Comparison of ENCODE assay signal across 29 cellular contexts in the genomic region with DNA sequence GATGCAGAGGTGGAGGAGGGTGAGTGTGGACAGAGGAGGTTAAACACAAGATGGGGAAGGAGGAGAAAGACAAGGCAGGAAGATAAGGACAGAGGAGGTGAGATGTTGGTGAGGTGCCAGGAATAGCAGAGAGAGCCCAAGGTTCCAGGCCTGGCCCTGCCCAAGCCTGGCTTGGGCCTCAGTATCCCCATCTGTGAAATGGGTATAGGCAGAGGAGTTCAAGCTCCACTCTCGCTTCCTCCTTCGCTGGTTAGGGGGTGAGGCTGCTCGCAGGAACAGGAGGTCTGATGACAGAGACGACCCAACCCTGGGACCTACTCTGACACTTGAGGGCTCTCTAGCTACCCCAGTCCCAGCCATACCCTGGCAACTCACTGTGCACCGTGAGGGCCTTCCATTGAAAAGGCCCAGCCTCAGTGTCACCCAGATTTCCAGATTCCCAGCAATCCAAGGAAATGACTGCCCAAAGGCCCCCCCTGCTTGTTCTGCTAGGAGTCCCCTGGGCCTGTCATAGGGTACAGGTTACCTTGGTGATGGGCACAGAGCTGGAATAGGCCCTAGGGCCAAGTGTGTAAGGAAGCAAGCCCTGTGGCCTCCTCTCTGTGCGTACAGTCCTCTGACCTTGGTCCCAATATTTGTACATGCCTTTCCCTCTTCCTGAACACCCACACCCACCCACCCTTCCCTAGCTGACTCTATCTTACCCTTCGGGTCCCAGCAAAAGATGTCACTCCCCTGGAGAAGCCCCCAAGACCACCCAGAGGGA. TPM values are rescaled to one million over a fixed set of nuclear protein-coding genes. Genes with fewer than 3 reads are reported as not detected.
"Had no signal": no experiment of that assay in that cellular context is flagged by ENCODE, and none has a peak within 500 bp of the region (broad histone marks: within the 10 kb centered on the region; RNA-seq: fewer than 3 reads in every experiment).

No MANE protein-coding gene starts in this region.

- FAIRE-seq: frontal cortex, islet of Langerhans had no signal

- H3K9me3 ChIP-seq: colonic mucosa, heart right ventricle, psoas muscle, sigmoid colon, suprapubic skin, thyroid gland, upper lobe of left lung, uterus had no signal

- H3K9ac ChIP-seq: parathyroid adenoma had no signal

- H3K27ac ChIP-seq: colonic mucosa, heart right ventricle, parathyroid adenoma, psoas muscle, sigmoid colon, skin epidermis, suprapubic skin, thyroid gland, upper lobe of left lung, uterus had no signal

- H3K4me3 Mint-ChIP-seq: endodermal cell, nephron progenitor cell had no signal

- DNase-seq: colonic mucosa; effector CD4-positive, alpha-beta T cell; endodermal cell; heart right ventricle; hypothalamus; mammary epithelial cell; naive thymus-derived CD4-positive, alpha-beta T cell; nephron progenitor cell; psoas muscle; retina; sigmoid colon; stimulated activated CD4-positive, alpha-beta T cell treated with anti-CD3 and anti-CD28 coated beads, Interleukin-12 subunit alpha, Interleukin-12 subunit beta, amount 100 ng/mL, for 4 hours; stimulated activated naive CD4-positive, alpha-beta T cell treated with Interleukin-2 at 50 U/mL for 16 hours; thyroid gland; upper lobe of left lung; uterus had no signal

- H3K4me3 ChIP-seq: colonic mucosa, heart right ventricle, psoas muscle, sigmoid colon, skin epidermis, suprapubic skin, thyroid gland, upper lobe of left lung, uterus had no signal

- H3K4me1 ChIP-seq: colonic mucosa, heart right ventricle, parathyroid adenoma, psoas muscle, sigmoid colon, suprapubic skin, thyroid gland, upper lobe of left lung, uterus had no signal

- H3K9me3 Mint-ChIP-seq: endodermal cell had no signal

- H3K27ac Mint-ChIP-seq: endodermal cell; naive thymus-derived CD4-positive, alpha-beta T cell had no signal

- H3K4me1 Mint-ChIP-seq: endodermal cell, nephron progenitor cell had no signal

- H3K36me3 ChIP-seq: uterus had no signal

- ATAC-seq: esophagus mucosa; left lobe of liver; naive thymus-derived CD4-positive, alpha-beta T cell; psoas muscle had no signal

- H3K36me3 Mint-ChIP-seq: naive thymus-derived CD4-positive, alpha-beta T cell had no signal

RNA-seq across cellular contexts. Expression of a gene that starts 8.6 kb away (rescaled TPM):
- total RNA-seq: cerebellum; colonic mucosa; dermis microvascular lymphatic vessel endothelial cell; endodermal cell; esophagus mucosa; fibroblast of lung; frontal cortex; glomerular endothelial cell; lower leg skin; mammary epithelial cell; mononuclear cell; naive thymus-derived CD4-positive, alpha-beta T cell; sigmoid colon; suprapubic skin had no signal
- polyA plus RNA-seq: fibroblast of lung; mammary epithelial cell; naive thymus-derived CD4-positive, alpha-beta T cell had no signal

RNA-seq across cellular contexts. Expression of a gene that starts 31.5 kb away (rescaled TPM):
- polyA plus RNA-seq: naive thymus-derived CD4-positive, alpha-beta T cell had no signal

RNA-seq across cellular contexts. Expression of a gene that starts 33.5 kb away (rescaled TPM):
- polyA plus RNA-seq: naive thymus-derived CD4-positive, alpha-beta T cell had no signal
